In the genomic region with DNA sequence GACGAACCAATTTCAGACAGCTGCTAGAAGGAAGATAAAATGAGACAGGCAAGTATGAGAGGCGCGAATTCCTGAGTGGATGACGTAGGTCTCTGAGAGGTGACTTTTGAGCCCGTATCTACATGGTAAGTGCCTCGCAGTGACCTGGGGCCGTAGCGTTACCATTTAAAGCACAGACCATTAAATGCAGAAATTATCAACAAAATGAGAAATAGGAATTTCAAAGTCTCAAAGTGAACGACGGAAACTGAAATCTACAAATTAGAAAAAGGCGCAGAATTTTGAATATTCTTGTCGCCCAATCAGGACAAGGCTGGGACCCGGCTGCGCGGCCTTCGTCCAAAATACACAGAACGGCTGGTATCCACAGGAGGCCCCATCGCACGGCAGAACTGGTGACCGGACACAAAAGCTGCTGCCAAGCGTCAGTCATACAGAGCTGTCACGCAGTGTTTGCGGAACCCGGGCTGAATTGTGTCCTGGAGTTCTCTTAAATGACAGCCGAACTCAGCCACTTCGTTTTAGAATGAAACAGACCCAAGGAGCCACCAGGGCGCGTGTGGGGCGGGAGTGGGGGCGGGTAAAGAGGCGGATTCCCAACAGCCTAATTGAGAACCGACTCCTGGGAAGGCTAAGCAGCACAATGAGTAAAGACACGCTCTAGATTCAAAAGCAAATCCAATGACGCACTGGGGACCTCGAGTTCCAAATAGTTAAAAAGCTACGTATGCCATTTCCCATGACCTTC, we compare ENCODE assay signal across 1 cellular context.
A peak's percentile ranks its signal among the peaks of the same experiment; 100 is the strongest.
TF ChIP-seq lines count a peak whose summit lies in the region.

No MANE protein-coding gene starts in this region.

TF ChIP-seq in K562, 482 proteins besides CTCF, POLR2A, EP300 and RAD21 (continued from another document and continues in another):
- TF ChIP-seq FOXJ2 (tag; IDR thresholded peaks at IDR 0.05), result no peak
- TF ChIP-seq DMBX1 (CRISPR knock-in tag; IDR thresholded peaks at IDR 0.05; ENCODE audit: borderline replicate concordance), result no peak
- peak; percentile 65 for TF ChIP-seq TAF9B (IDR thresholded peaks at IDR 0.05; ENCODE audit: partially characterized antibody)
- peak; percentile 96 for TF ChIP-seq KAT7 (CRISPR knock-in tag; IDR thresholded peaks at IDR 0.05; ENCODE audit: borderline replicate concordance)
- no peak for TF ChIP-seq TSC22D4 (tag; IDR thresholded peaks at IDR 0.05)
- TF ChIP-seq, protein P1, sequence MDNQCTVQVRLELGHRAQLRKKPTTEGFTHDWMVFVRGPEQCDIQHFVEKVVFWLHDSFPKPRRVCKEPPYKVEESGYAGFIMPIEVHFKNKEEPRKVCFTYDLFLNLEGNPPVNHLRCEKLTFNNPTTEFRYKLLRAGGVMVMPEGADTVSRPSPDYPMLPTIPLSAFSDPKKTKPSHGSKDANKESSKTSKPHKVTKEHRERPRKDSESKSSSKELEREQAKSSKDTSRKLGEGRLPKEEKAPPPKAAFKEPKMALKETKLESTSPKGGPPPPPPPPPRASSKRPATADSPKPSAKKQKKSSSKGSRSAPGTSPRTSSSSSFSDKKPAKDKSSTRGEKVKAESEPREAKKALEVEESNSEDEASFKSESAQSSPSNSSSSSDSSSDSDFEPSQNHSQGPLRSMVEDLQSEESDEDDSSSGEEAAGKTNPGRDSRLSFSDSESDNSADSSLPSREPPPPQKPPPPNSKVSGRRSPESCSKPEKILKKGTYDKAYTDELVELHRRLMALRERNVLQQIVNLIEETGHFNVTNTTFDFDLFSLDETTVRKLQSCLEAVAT (IDR thresholded peaks at IDR 0.05), result peak; percentile 7 to 15; a peak in 2 of 4 replicates
- no peak for TF ChIP-seq CBX2 (IDR thresholded peaks at IDR 0.05; ENCODE audit: insufficient read depth, low read length, poor library complexity, severe bottlenecking)
- TF ChIP-seq MYBL2 (IDR thresholded peaks at IDR 0.05; ENCODE audit: low read depth), result peak; percentile 77
- no peak for TF ChIP-seq MYBL2 (CRISPR knock-in tag; IDR thresholded peaks at IDR 0.05; ENCODE audit: borderline replicate concordance)
- no peak for TF ChIP-seq GATA2 (CRISPR knock-in tag; IDR thresholded peaks at IDR 0.05)
- no peak for TF ChIP-seq CEBPG (CRISPR knock-in tag; IDR thresholded peaks at IDR 0.05)
- no peak for TF ChIP-seq CEBPG (tag; conservative IDR thresholded peaks at IDR 0.05 in 1 of 2, IDR thresholded peaks at IDR 0.05 in 1 of 2)
- TF ChIP-seq, protein P2, sequence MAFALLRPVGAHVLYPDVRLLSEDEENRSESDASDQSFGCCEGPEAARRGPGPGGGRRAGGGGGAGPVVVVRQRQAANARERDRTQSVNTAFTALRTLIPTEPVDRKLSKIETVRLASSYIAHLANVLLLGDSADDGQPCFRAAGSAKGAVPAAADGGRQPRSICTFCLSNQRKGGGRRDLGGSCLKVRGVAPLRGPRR (CRISPR knock-in tag; IDR thresholded peaks at IDR 0.05), result no peak
- TF ChIP-seq NBN (IDR thresholded peaks at IDR 0.05; ENCODE audit: low read depth), result 0 out of 2 replicates have a peak, but pooled peaks have one; percentile 2
- TF ChIP-seq MTF1 (CRISPR knock-in tag; IDR thresholded peaks at IDR 0.05; ENCODE audit: borderline replicate concordance), result no peak
- TF ChIP-seq, protein P3, sequence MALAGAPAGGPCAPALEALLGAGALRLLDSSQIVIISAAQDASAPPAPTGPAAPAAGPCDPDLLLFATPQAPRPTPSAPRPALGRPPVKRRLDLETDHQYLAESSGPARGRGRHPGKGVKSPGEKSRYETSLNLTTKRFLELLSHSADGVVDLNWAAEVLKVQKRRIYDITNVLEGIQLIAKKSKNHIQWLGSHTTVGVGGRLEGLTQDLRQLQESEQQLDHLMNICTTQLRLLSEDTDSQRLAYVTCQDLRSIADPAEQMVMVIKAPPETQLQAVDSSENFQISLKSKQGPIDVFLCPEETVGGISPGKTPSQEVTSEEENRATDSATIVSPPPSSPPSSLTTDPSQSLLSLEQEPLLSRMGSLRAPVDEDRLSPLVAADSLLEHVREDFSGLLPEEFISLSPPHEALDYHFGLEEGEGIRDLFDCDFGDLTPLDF (CRISPR knock-in tag; IDR thresholded peaks at IDR 0.05), result peak; percentile 15; the same call in 1 of the 2 replicates
- no peak for TF ChIP-seq SMARCE1 (IDR thresholded peaks at IDR 0.05)
- no peak for TF ChIP-seq ZFP36 (IDR thresholded peaks at IDR 0.05; ENCODE audit: low read depth, low read length, partially characterized antibody)
- TF ChIP-seq, protein P4, sequence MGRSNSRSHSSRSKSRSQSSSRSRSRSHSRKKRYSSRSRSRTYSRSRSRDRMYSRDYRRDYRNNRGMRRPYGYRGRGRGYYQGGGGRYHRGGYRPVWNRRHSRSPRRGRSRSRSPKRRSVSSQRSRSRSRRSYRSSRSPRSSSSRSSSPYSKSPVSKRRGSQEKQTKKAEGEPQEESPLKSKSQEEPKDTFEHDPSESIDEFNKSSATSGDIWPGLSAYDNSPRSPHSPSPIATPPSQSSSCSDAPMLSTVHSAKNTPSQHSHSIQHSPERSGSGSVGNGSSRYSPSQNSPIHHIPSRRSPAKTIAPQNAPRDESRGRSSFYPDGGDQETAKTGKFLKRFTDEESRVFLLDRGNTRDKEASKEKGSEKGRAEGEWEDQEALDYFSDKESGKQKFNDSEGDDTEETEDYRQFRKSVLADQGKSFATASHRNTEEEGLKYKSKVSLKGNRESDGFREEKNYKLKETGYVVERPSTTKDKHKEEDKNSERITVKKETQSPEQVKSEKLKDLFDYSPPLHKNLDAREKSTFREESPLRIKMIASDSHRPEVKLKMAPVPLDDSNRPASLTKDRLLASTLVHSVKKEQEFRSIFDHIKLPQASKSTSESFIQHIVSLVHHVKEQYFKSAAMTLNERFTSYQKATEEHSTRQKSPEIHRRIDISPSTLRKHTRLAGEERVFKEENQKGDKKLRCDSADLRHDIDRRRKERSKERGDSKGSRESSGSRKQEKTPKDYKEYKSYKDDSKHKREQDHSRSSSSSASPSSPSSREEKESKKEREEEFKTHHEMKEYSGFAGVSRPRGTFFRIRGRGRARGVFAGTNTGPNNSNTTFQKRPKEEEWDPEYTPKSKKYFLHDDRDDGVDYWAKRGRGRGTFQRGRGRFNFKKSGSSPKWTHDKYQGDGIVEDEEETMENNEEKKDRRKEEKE (IDR thresholded peaks at IDR 0.05; ENCODE audit: borderline replicate concordance in 1 of 2, control insufficient read depth in 1 of 2, low read depth in 2 of 2, low read length in 1 of 2), result peak in 1 of 2 experiments; percentile 63; a peak in 2 of 4 replicates
- no peak for TF ChIP-seq FOXK1 (CRISPR knock-in tag; IDR thresholded peaks at IDR 0.05; ENCODE audit: borderline replicate concordance)
- TF ChIP-seq, protein P5, sequence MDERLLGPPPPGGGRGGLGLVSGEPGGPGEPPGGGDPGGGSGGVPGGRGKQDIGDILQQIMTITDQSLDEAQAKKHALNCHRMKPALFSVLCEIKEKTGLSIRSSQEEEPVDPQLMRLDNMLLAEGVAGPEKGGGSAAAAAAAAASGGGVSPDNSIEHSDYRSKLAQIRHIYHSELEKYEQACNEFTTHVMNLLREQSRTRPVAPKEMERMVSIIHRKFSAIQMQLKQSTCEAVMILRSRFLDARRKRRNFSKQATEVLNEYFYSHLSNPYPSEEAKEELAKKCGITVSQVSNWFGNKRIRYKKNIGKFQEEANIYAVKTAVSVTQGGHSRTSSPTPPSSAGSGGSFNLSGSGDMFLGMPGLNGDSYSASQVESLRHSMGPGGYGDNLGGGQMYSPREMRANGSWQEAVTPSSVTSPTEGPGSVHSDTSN (CRISPR knock-in tag; IDR thresholded peaks at IDR 0.05; ENCODE audit: low read depth), result no peak
- TF ChIP-seq, protein P5 (tag; conservative IDR thresholded peaks at IDR 0.05; ENCODE audit: low read depth), result 0 out of 2 replicates have a peak, but pooled peaks have one; percentile 2
- peak; percentile 21; the same call in 1 of the 2 replicates for TF ChIP-seq MTA3 (IDR thresholded peaks at IDR 0.05; ENCODE audit: borderline replicate concordance)
- TF ChIP-seq, protein P6, sequence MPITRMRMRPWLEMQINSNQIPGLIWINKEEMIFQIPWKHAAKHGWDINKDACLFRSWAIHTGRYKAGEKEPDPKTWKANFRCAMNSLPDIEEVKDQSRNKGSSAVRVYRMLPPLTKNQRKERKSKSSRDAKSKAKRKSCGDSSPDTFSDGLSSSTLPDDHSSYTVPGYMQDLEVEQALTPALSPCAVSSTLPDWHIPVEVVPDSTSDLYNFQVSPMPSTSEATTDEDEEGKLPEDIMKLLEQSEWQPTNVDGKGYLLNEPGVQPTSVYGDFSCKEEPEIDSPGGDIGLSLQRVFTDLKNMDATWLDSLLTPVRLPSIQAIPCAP (CRISPR knock-in tag; IDR thresholded peaks at IDR 0.05; ENCODE audit: borderline replicate concordance), result no peak
- TF ChIP-seq POLR2AphosphoS2 (IDR thresholded peaks at IDR 0.05; ENCODE audit: low read length), result no peak
- no peak for TF ChIP-seq SLC30A9 (CRISPR knock-in tag; IDR thresholded peaks at IDR 0.05)
- TF ChIP-seq, protein P7, sequence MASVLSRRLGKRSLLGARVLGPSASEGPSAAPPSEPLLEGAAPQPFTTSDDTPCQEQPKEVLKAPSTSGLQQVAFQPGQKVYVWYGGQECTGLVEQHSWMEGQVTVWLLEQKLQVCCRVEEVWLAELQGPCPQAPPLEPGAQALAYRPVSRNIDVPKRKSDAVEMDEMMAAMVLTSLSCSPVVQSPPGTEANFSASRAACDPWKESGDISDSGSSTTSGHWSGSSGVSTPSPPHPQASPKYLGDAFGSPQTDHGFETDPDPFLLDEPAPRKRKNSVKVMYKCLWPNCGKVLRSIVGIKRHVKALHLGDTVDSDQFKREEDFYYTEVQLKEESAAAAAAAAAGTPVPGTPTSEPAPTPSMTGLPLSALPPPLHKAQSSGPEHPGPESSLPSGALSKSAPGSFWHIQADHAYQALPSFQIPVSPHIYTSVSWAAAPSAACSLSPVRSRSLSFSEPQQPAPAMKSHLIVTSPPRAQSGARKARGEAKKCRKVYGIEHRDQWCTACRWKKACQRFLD (CRISPR knock-in tag; IDR thresholded peaks at IDR 0.05), result 0 out of 2 replicates have a peak, but pooled peaks have one; percentile 1
- TF ChIP-seq, protein P8, sequence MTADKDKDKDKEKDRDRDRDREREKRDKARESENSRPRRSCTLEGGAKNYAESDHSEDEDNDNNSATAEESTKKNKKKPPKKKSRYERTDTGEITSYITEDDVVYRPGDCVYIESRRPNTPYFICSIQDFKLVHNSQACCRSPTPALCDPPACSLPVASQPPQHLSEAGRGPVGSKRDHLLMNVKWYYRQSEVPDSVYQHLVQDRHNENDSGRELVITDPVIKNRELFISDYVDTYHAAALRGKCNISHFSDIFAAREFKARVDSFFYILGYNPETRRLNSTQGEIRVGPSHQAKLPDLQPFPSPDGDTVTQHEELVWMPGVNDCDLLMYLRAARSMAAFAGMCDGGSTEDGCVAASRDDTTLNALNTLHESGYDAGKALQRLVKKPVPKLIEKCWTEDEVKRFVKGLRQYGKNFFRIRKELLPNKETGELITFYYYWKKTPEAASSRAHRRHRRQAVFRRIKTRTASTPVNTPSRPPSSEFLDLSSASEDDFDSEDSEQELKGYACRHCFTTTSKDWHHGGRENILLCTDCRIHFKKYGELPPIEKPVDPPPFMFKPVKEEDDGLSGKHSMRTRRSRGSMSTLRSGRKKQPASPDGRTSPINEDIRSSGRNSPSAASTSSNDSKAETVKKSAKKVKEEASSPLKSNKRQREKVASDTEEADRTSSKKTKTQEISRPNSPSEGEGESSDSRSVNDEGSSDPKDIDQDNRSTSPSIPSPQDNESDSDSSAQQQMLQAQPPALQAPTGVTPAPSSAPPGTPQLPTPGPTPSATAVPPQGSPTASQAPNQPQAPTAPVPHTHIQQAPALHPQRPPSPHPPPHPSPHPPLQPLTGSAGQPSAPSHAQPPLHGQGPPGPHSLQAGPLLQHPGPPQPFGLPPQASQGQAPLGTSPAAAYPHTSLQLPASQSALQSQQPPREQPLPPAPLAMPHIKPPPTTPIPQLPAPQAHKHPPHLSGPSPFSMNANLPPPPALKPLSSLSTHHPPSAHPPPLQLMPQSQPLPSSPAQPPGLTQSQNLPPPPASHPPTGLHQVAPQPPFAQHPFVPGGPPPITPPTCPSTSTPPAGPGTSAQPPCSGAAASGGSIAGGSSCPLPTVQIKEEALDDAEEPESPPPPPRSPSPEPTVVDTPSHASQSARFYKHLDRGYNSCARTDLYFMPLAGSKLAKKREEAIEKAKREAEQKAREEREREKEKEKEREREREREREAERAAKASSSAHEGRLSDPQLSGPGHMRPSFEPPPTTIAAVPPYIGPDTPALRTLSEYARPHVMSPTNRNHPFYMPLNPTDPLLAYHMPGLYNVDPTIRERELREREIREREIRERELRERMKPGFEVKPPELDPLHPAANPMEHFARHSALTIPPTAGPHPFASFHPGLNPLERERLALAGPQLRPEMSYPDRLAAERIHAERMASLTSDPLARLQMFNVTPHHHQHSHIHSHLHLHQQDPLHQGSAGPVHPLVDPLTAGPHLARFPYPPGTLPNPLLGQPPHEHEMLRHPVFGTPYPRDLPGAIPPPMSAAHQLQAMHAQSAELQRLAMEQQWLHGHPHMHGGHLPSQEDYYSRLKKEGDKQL (CRISPR knock-in tag; IDR thresholded peaks at IDR 0.05; ENCODE audit: borderline replicate concordance), result no peak
- peak; percentile 98 for TF ChIP-seq RBM22 (IDR thresholded peaks at IDR 0.05; ENCODE audit: low read depth, low read length, poor library complexity, severe bottlenecking)
- TF ChIP-seq SIRT6 (IDR thresholded peaks at IDR 0.05; ENCODE audit: low read depth, low read length), result peak; percentile 82
- TF ChIP-seq ZNF551 (CRISPR knock-in tag; IDR thresholded peaks at IDR 0.05), result no peak
- TF ChIP-seq, protein P9, sequence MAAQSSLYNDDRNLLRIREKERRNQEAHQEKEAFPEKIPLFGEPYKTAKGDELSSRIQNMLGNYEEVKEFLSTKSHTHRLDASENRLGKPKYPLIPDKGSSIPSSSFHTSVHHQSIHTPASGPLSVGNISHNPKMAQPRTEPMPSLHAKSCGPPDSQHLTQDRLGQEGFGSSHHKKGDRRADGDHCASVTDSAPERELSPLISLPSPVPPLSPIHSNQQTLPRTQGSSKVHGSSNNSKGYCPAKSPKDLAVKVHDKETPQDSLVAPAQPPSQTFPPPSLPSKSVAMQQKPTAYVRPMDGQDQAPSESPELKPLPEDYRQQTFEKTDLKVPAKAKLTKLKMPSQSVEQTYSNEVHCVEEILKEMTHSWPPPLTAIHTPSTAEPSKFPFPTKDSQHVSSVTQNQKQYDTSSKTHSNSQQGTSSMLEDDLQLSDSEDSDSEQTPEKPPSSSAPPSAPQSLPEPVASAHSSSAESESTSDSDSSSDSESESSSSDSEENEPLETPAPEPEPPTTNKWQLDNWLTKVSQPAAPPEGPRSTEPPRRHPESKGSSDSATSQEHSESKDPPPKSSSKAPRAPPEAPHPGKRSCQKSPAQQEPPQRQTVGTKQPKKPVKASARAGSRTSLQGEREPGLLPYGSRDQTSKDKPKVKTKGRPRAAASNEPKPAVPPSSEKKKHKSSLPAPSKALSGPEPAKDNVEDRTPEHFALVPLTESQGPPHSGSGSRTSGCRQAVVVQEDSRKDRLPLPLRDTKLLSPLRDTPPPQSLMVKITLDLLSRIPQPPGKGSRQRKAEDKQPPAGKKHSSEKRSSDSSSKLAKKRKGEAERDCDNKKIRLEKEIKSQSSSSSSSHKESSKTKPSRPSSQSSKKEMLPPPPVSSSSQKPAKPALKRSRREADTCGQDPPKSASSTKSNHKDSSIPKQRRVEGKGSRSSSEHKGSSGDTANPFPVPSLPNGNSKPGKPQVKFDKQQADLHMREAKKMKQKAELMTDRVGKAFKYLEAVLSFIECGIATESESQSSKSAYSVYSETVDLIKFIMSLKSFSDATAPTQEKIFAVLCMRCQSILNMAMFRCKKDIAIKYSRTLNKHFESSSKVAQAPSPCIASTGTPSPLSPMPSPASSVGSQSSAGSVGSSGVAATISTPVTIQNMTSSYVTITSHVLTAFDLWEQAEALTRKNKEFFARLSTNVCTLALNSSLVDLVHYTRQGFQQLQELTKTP (IDR thresholded peaks at IDR 0.05; ENCODE audit: low read depth in 1 of 2, partially characterized antibody in 2 of 2), result no peak
